In genomic region chr6:43223175-43223574, GRCh38 we compare ENCODE assay signal across 21 cellular contexts. TPM values are rescaled to one million over a fixed set of nuclear protein-coding genes. Genes with fewer than 3 reads are reported as not detected.
DNase-seq lines count a peak whose midpoint lies in the region; ATAC-seq, FAIRE-seq and TF ChIP-seq lines count a peak whose summit lies in the region.
"Had no signal": no experiment of that assay in that cellular context is flagged by ENCODE, and none has a peak within 500 bp of the region (broad histone marks: within the 10 kb centered on the region; RNA-seq: fewer than 3 reads in every experiment).

No MANE protein-coding gene starts in this region.

- peaks cover 32% of the 10 kb centered on the region for H3K36me3 Mint-ChIP-seq in T-helper 1 cell treated with Interleukin-12 subunit alpha and Interleukin-12 subunit beta and Interleukin-4 antibody, amounts not matched to agents 30 μg/mL and 1 μg/mL, for 36 hours (ENCODE audit: low read depth)
- H3K36me3 Mint-ChIP-seq in activated T-helper 2 cell treated with anti-CD3 and anti-CD28 coated beads, Interferon-gamma antibody, Interleukin-2, Interleukin-4, amounts not matched to agents 10 μg/mL and 5 μg/mL and 100 μg/mL, durations not matched to agents 14 hours and 24 hours and 36 hours (ENCODE audit: low read depth) = peaks cover 63% of the 10 kb centered on the region
- H3K36me3 Mint-ChIP-seq in naive B cell (peaks cover 5 to 7% of the 10 kb centered on the region in 2 donors), progenitor cell of endocrine pancreas (ENCODE audit: insufficient read depth) (peaks cover 10% of the 10 kb centered on the region)

- FAIRE-seq in GM12892 (lab: Jason Lieb, UNC) = no peak
- FAIRE-seq: H54, HTR-8/SVneo had no signal

- DNase-seq in T-helper 1 cell (no peak), GM12892 (ENCODE audit: insufficient read length) (no peak), naive B cell (no peak), lower leg skin (ENCODE audit: low spot score in 2 of 2) (no peak), NCI-H2196 treated with DMSO at 0.1 percent for 48 hours (lab: John Stamatoyannopoulos, UW; ENCODE audit: unreplicated experiment) (no peak), progenitor cell of endocrine pancreas (ENCODE audit: low spot score, unreplicated experiment) (no peak)
- DNase-seq in activated T-helper 2 cell treated with anti-CD3 and anti-CD28 coated beads, Interferon-gamma antibody, Interleukin-2, Interleukin-4, amounts not matched to agents 10 μg/mL and 5 μg/mL and 100 μg/mL, durations not matched to agents 14 hours and 24 hours and 36 hours (ENCODE audit: low spot score) = no peak
- DNase-seq: anterior cingulate cortex; gastrocnemius medialis; lower lobe of right lung; MG63; NCI-H187 treated with DMSO at 0.1 percent for 48 hours; NCI-H510A treated with DMSO at 0.1 percent for 48 hours; nephron progenitor cell; OCI-M1; right lobe of liver; stimulated activated CD4-positive, alpha-beta T cell treated with anti-CD3 and anti-CD28 coated beads, Interleukin-2, amount 100 ng/mL, for 24 hours had no signal

- H3K4me3 ChIP-seq in lower leg skin (ENCODE audit: low read depth, poor library complexity, severe bottlenecking) = no peak overlapping the region
- H3K4me3 ChIP-seq: gastrocnemius medialis, lower lobe of right lung, MG63, right lobe of liver had no signal

- no peak for TF ChIP-seq CTCF in lower leg skin (IDR thresholded peaks at IDR 0.05)
- TF ChIP-seq CTCF in progenitor cell of endocrine pancreas (IDR thresholded peaks at IDR 0.05; ENCODE audit: unreplicated experiment) = no peak

- WGBS in lower leg skin, 2 donors = 83 to 89% methylated on average over 14 of the region's 14 CpGs

- no peak overlapping the region for H3K4me3 Mint-ChIP-seq in T-helper 1 cell treated with Interleukin-12 subunit alpha and Interleukin-12 subunit beta and Interleukin-4 antibody, amounts not matched to agents 30 μg/mL and 1 μg/mL, for 36 hours
- no peak overlapping the region for H3K4me3 Mint-ChIP-seq in activated T-helper 2 cell treated with anti-CD3 and anti-CD28 coated beads, Interferon-gamma antibody, Interleukin-2, Interleukin-4, amounts not matched to agents 10 μg/mL and 5 μg/mL and 100 μg/mL, durations not matched to agents 14 hours and 24 hours and 36 hours (ENCODE audit: low read depth)
- peak overlapping the region in 3 of 8 donors; percentile 3 to 50 (median 20) for H3K4me3 Mint-ChIP-seq in naive B cell
- H3K4me3 Mint-ChIP-seq in progenitor cell of endocrine pancreas (ENCODE audit: low read depth) = no peak overlapping the region
- H3K4me3 Mint-ChIP-seq: nephron progenitor cell had no signal

- no peak for ATAC-seq in naive B cell (ENCODE audit: low read depth in 2 of 2)
- ATAC-seq: gastrocnemius medialis, lower lobe of right lung had no signal

- intact Hi-C loops in activated T-helper 2 cell treated with anti-CD3 and anti-CD28 coated beads, Interferon-gamma antibody, Interleukin-2, Interleukin-4, amounts not matched to agents 10 μg/mL and 5 μg/mL and 100 μg/mL, durations not matched to agents 14 hours and 24 hours and 36 hours (cut with micrococcal nuclease) = no loop called here
- intact Hi-C loops in lower leg skin (cut with DNase I; ENCODE audit: low total_unique reads) = no loop called here

- 0 out of 2 replicates have a peak, but pooled peaks have one; percentile 4 for TF ChIP-seq POLR2A in GM12892 (IDR thresholded peaks at IDR 0.05; ENCODE audit: low read depth, low read length)
- no peak for TF ChIP-seq POLR2A in lower leg skin (IDR thresholded peaks at IDR 0.05)

- H3K27ac Mint-ChIP-seq in T-helper 1 cell treated with Interleukin-12 subunit alpha and Interleukin-12 subunit beta and Interleukin-4 antibody, amounts not matched to agents 30 μg/mL and 1 μg/mL, for 36 hours = peak overlapping the region; percentile 98
- H3K27ac Mint-ChIP-seq in activated T-helper 2 cell treated with anti-CD3 and anti-CD28 coated beads, Interferon-gamma antibody, Interleukin-2, Interleukin-4, amounts not matched to agents 10 μg/mL and 5 μg/mL and 100 μg/mL, durations not matched to agents 14 hours and 24 hours and 36 hours = peak overlapping the region; percentile 58
- peak overlapping the region; percentile 99 to 100 (median 100) for H3K27ac Mint-ChIP-seq in naive B cell
- H3K27ac Mint-ChIP-seq in progenitor cell of endocrine pancreas = no peak overlapping the region
- H3K27ac Mint-ChIP-seq: nephron progenitor cell had no signal

- H3K9me3 Mint-ChIP-seq in T-helper 1 cell treated with Interleukin-12 subunit alpha and Interleukin-12 subunit beta and Interleukin-4 antibody, amounts not matched to agents 30 μg/mL and 1 μg/mL, for 36 hours = no peaks in the 10 kb centered on the region
- no peaks in the 10 kb centered on the region for H3K9me3 Mint-ChIP-seq in activated T-helper 2 cell treated with anti-CD3 and anti-CD28 coated beads, Interferon-gamma antibody, Interleukin-2, Interleukin-4, amounts not matched to agents 10 μg/mL and 5 μg/mL and 100 μg/mL, durations not matched to agents 14 hours and 24 hours and 36 hours
- no peaks in the 10 kb centered on the region for H3K9me3 Mint-ChIP-seq in naive B cell
- H3K9me3 Mint-ChIP-seq in progenitor cell of endocrine pancreas (ENCODE audit: low read depth) = no peaks in the 10 kb centered on the region
- H3K9me3 Mint-ChIP-seq: nephron progenitor cell had no signal

- no peaks in the 10 kb centered on the region for H3K27me3 Mint-ChIP-seq in T-helper 1 cell treated with Interleukin-12 subunit alpha and Interleukin-12 subunit beta and Interleukin-4 antibody, amounts not matched to agents 30 μg/mL and 1 μg/mL, for 36 hours (ENCODE audit: low read depth)
- no peaks in the 10 kb centered on the region for H3K27me3 Mint-ChIP-seq in activated T-helper 2 cell treated with anti-CD3 and anti-CD28 coated beads, Interferon-gamma antibody, Interleukin-2, Interleukin-4, amounts not matched to agents 10 μg/mL and 5 μg/mL and 100 μg/mL, durations not matched to agents 14 hours and 24 hours and 36 hours (ENCODE audit: low read depth)
- H3K27me3 Mint-ChIP-seq in naive B cell = no peaks in the 10 kb centered on the region
- H3K27me3 Mint-ChIP-seq in progenitor cell of endocrine pancreas = no peaks in the 10 kb centered on the region

- peaks cover 35% of the 10 kb centered on the region for H3K4me1 Mint-ChIP-seq in T-helper 1 cell treated with Interleukin-12 subunit alpha and Interleukin-12 subunit beta and Interleukin-4 antibody, amounts not matched to agents 30 μg/mL and 1 μg/mL, for 36 hours (ENCODE audit: low read depth)
- peaks cover 32% of the 10 kb centered on the region for H3K4me1 Mint-ChIP-seq in activated T-helper 2 cell treated with anti-CD3 and anti-CD28 coated beads, Interferon-gamma antibody, Interleukin-2, Interleukin-4, amounts not matched to agents 10 μg/mL and 5 μg/mL and 100 μg/mL, durations not matched to agents 14 hours and 24 hours and 36 hours (ENCODE audit: low read depth)
- H3K4me1 Mint-ChIP-seq in naive B cell = peaks cover 44 to 65% (median 53%) of the 10 kb centered on the region in 3 donors
- H3K4me1 Mint-ChIP-seq in progenitor cell of endocrine pancreas (ENCODE audit: low read depth) = no peaks in the 10 kb centered on the region

RNA-seq across cellular contexts. Expression of gene DNPH1, which starts 6.1 kb away (rescaled TPM):
- polyA plus RNA-seq in GM12892 (2012; ENCODE audit: missing spikeins) = 56.6 TPM
- total RNA-seq in activated T-helper 2 cell treated with anti-CD3 and anti-CD28 coated beads, Interferon-gamma antibody, Interleukin-2, Interleukin-4, amounts not matched to agents 10 μg/mL and 5 μg/mL and 100 μg/mL, durations not matched to agents 14 hours and 24 hours and 36 hours = 70.5 and 76.7 TPM in 2 replicates
- 100 to 1,000 TPM; 101 to 176 (median 133) TPM for polyA plus RNA-seq in naive B cell (ENCODE audit: low read depth in 6 of 6)
- total RNA-seq in lower leg skin = 10 to 100 TPM; 48.5 to 77.0 (median 61.2) TPM
- 33.9 and 39.0 TPM in 2 replicates for total RNA-seq in progenitor cell of endocrine pancreas

RNA-seq across cellular contexts. Expression of gene TTBK1, which starts 20.1 kb away (rescaled TPM):
- not detected for polyA plus RNA-seq in GM12892 (2012; ENCODE audit: missing spikeins)
- total RNA-seq in activated T-helper 2 cell treated with anti-CD3 and anti-CD28 coated beads, Interferon-gamma antibody, Interleukin-2, Interleukin-4, amounts not matched to agents 10 μg/mL and 5 μg/mL and 100 μg/mL, durations not matched to agents 14 hours and 24 hours and 36 hours = 1.5 TPM in 2 replicates
- polyA plus RNA-seq in naive B cell (ENCODE audit: low read depth in 6 of 6) = not detected
- under 1 TPM in 1 of 4 donors, not detected in 3; 0.08 TPM for total RNA-seq in lower leg skin
- 1.4 and 1.7 TPM in 2 replicates for total RNA-seq in progenitor cell of endocrine pancreas
- total RNA-seq: Daoy had no signal

RNA-seq across cellular contexts. Expression of gene CUL9, which starts 41.2 kb away (rescaled TPM):
- 29.6 TPM for polyA plus RNA-seq in GM12892 (2012; ENCODE audit: missing spikeins)
- 34.3 and 37.4 TPM in 2 replicates for total RNA-seq in activated T-helper 2 cell treated with anti-CD3 and anti-CD28 coated beads, Interferon-gamma antibody, Interleukin-2, Interleukin-4, amounts not matched to agents 10 μg/mL and 5 μg/mL and 100 μg/mL, durations not matched to agents 14 hours and 24 hours and 36 hours
- polyA plus RNA-seq in naive B cell (ENCODE audit: low read depth in 6 of 6) = 10 to 100 TPM in 3 of 6 donors, 1 to 10 TPM in 3; 1.2 to 16.5 (median 9.5) TPM
- total RNA-seq in lower leg skin (10 to 100 TPM; 38.7 to 64.4 (median 47.4) TPM), progenitor cell of endocrine pancreas (57.0 and 61.1 TPM in 2 replicates)

RNA-seq across cellular contexts. Expression of gene SRF, which starts 52.1 kb away (rescaled TPM):
- 19.6 TPM for polyA plus RNA-seq in GM12892 (2012; ENCODE audit: missing spikeins)
- 50.9 and 52.0 TPM in 2 replicates for total RNA-seq in activated T-helper 2 cell treated with anti-CD3 and anti-CD28 coated beads, Interferon-gamma antibody, Interleukin-2, Interleukin-4, amounts not matched to agents 10 μg/mL and 5 μg/mL and 100 μg/mL, durations not matched to agents 14 hours and 24 hours and 36 hours
- polyA plus RNA-seq in naive B cell (ENCODE audit: low read depth in 6 of 6) = 1 to 10 TPM; 2.5 to 5.3 (median 4.7) TPM
- total RNA-seq in lower leg skin (10 to 100 TPM; 14.8 to 25.8 (median 25.5) TPM), progenitor cell of endocrine pancreas (29.1 and 30.3 TPM in 2 replicates)
